16 cellular contexts compared by ENCODE assay signal in the genomic region with DNA sequence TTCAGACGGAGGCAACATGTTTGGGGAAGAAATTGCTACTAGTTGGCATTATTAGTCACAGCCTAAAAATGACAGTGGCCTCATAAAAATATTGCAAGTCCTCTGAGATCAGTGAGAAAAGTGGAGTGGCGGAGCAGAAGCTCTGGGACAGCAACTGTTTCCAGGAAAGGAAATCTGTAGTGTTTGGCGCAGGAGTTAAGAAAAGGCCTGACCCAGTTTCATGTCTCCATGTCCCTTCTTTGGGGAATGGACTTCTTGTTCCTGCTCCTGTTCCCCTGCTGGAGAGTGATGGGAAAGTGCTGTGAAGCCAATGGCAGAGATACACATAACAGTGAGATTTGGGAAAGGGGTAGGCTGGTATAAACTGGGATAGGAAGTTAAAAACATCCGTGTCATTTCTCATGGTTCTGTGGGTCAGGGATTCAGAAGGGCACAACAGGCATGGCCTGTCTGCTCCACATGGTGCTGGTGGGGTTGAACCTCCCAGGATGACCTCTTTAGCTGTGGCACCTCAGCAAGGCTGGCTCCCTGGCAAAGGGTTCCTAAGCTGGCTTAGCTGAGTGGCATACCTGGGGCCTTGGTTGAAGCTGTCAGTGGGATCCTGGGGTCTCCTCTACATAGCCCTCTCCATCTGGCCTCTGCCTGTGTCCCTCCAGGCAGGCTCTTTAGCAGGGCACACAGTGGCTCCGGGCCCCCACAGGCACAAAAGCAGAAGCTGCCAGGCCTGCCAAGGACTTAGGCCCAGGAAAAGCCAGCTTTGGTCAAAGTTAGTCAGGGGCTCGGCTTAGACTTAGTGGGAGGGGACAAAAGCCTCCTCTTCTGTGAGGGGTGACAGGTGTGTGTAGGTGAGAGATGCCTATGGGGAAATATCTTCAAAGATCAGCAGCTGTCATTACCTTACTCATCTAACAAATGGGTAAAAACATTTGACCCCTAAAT.
"Had no signal": no experiment of that assay in that cellular context is flagged by ENCODE, and none has a peak within 500 bp of the region (broad histone marks: within the 10 kb centered on the region; RNA-seq: fewer than 3 reads in every experiment).

No MANE protein-coding gene starts in this region.

- H3K4me1 Mint-ChIP-seq: activated CD4-positive, alpha-beta T cell treated with anti-CD3 and anti-CD28 coated beads, Interleukin-2, amount 10 ng/mL, durations not matched to agents 7 days and 5 days; activated naive CD4-positive, alpha-beta T cell treated with anti-CD3 and anti-CD28 coated beads, Interleukin-2, amount 10 ng/mL, durations not matched to agents 7 days and 5 days; neural crest cell had no signal

- H3K4me3 Mint-ChIP-seq: activated CD4-positive, alpha-beta T cell treated with anti-CD3 and anti-CD28 coated beads, Interleukin-2, amount 10 ng/mL, durations not matched to agents 7 days and 5 days; activated naive CD4-positive, alpha-beta T cell treated with anti-CD3 and anti-CD28 coated beads, Interleukin-2, amount 10 ng/mL, durations not matched to agents 7 days and 5 days; activated T-cell treated with anti-CD3 and anti-CD28 coated beads, Interleukin-2, amount 50 U/mL, for 24 hours; neural crest cell; T-helper 2 cell treated with Interferon-gamma antibody and Interleukin-4, amounts not matched to agents 5 μg/mL and 100 μg/mL, for 36 hours had no signal

- ATAC-seq: lower lobe of right lung had no signal

- H3K4me3 ChIP-seq: cardiac muscle cell, esophagus squamous epithelium, lower lobe of right lung, ovary, tibial artery had no signal

- H3K27ac ChIP-seq: cardiac muscle cell, esophagus squamous epithelium, lower lobe of right lung, ovary had no signal

- H3K9me3 Mint-ChIP-seq: activated CD4-positive, alpha-beta T cell treated with anti-CD3 and anti-CD28 coated beads, Interleukin-2, amount 10 ng/mL, durations not matched to agents 7 days and 5 days; activated naive CD4-positive, alpha-beta T cell treated with anti-CD3 and anti-CD28 coated beads, Interleukin-2, amount 10 ng/mL, durations not matched to agents 7 days and 5 days; activated T-cell treated with anti-CD3 and anti-CD28 coated beads, Interleukin-2, amount 50 U/mL, for 24 hours; neural crest cell; T-helper 2 cell treated with Interferon-gamma antibody and Interleukin-4, amounts not matched to agents 5 μg/mL and 100 μg/mL, for 36 hours had no signal

- H3K27me3 ChIP-seq: cardiac muscle cell, esophagus squamous epithelium, ovary, tibial artery had no signal

- DNase-seq: activated CD4-positive, alpha-beta T cell treated with anti-CD3 and anti-CD28 coated beads, Interleukin-2, amount 10 ng/mL, durations not matched to agents 7 days and 5 days; activated CD4-positive, CD25-positive, alpha-beta regulatory T cell; activated naive CD4-positive, alpha-beta T cell treated with anti-CD3 and anti-CD28 coated beads, Interleukin-2, amount 10 ng/mL, durations not matched to agents 7 days and 5 days; activated T-cell treated with anti-CD3 and anti-CD28 coated beads, Interleukin-2, amount 50 U/mL, for 24 hours; esophagus squamous epithelium; glutamatergic neuron; kidney glomerular epithelial cell; lower lobe of right lung; midbrain; ovary; stimulated activated CD4-positive, alpha-beta T cell treated with anti-CD3 and anti-CD28 coated beads, Interleukin-12 subunit alpha, Interleukin-12 subunit beta, amount 100 ng/mL, for 4 hours; stimulated activated naive CD4-positive, alpha-beta T cell; tibial artery had no signal

- H3K9me3 ChIP-seq: esophagus squamous epithelium, lower lobe of right lung, ovary, tibial artery had no signal

- H3K4me1 ChIP-seq: esophagus squamous epithelium had no signal

- H3K36me3 ChIP-seq: cardiac muscle cell, esophagus squamous epithelium, lower lobe of right lung, ovary, tibial artery had no signal

- H3K27ac Mint-ChIP-seq: activated CD4-positive, alpha-beta T cell treated with anti-CD3 and anti-CD28 coated beads, Interleukin-2, amount 10 ng/mL, durations not matched to agents 7 days and 5 days; activated naive CD4-positive, alpha-beta T cell treated with anti-CD3 and anti-CD28 coated beads, Interleukin-2, amount 10 ng/mL, durations not matched to agents 7 days and 5 days; activated T-cell treated with anti-CD3 and anti-CD28 coated beads, Interleukin-2, amount 50 U/mL, for 24 hours; T-helper 2 cell treated with Interferon-gamma antibody and Interleukin-4, amounts not matched to agents 5 μg/mL and 100 μg/mL, for 36 hours had no signal
